19 cellular contexts compared by ENCODE assay signal in the genomic region with DNA sequence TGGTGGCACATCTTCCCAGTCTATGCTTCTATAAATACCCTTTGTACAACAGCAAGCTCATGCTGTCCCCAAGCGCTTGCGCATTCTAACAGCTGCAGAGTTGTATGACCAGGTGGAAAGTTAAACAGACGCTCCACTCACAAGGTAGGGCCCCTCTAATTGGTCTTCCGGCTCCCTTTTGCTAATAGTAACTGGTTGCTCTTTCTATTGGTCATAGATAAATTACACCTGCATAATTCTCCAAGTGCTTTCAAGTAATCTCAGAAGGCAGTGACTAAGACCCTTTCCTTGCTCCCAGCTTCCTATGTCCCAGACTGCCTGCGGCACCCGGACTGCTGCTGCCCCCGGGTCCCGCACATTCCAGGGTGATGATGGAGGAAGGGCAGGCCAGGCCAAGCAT. TPM values are rescaled to one million over a fixed set of nuclear protein-coding genes. Genes with fewer than 3 reads are reported as not detected.
DNase-seq lines count a peak whose midpoint lies in the region; ATAC-seq, FAIRE-seq and TF ChIP-seq lines count a peak whose summit lies in the region.
"Had no signal": no experiment of that assay in that cellular context is flagged by ENCODE, and none has a peak within 500 bp of the region (broad histone marks: within the 10 kb centered on the region; RNA-seq: fewer than 3 reads in every experiment).

No MANE protein-coding gene starts in this region.

- no peak overlapping the region for H3K9ac ChIP-seq in kidney (ENCODE audit: low read length in 2 of 2)

- H3K4me1 ChIP-seq in kidney (ENCODE audit: control insufficient read depth in 1 of 2, insufficient read depth in 1 of 2, low read depth in 1 of 2, low read length in 2 of 2): peaks cover 13 to 19% of the 10 kb centered on the region in 2 donors

- H3K4me3 ChIP-seq in kidney (ENCODE audit: low read length in 2 of 2): no peak overlapping the region
- H3K4me3 ChIP-seq: thyroid gland had no signal

- no peaks in the 10 kb centered on the region for H3K36me3 Mint-ChIP-seq in activated T-helper 1 cell treated with anti-CD3 and anti-CD28 coated beads, Interleukin-12 subunit alpha, Interleukin-12 subunit beta, Interleukin-2, Interleukin-4 antibody, amounts not matched to agents 30 ng/mL and 10 ng/mL and 1 ng/mL, durations not matched to agents 14 hours and 24 hours and 36 hours (ENCODE audit: low read depth)
- H3K36me3 Mint-ChIP-seq: activated naive CD4-positive, alpha-beta T cell treated with anti-CD3 and anti-CD28 coated beads, Interleukin-2, amount 10 ng/mL, durations not matched to agents 7 days and 5 days; stimulated activated memory B cell treated with anti-CD40 and anti-IgM and Interleukin-4, amounts not matched to agents 10 μg/mL and 1 μg/mL and 100 μg/mL, for 72 hours; T-cell had no signal

- peaks cover 10% of the 10 kb centered on the region for H3K4me1 Mint-ChIP-seq in activated T-helper 1 cell treated with anti-CD3 and anti-CD28 coated beads, Interleukin-12 subunit alpha, Interleukin-12 subunit beta, Interleukin-2, Interleukin-4 antibody, amounts not matched to agents 30 ng/mL and 10 ng/mL and 1 ng/mL, durations not matched to agents 14 hours and 24 hours and 36 hours (ENCODE audit: low read depth)
- H3K4me1 Mint-ChIP-seq: stimulated activated memory B cell treated with anti-CD40 and anti-IgM and Interleukin-4, amounts not matched to agents 10 μg/mL and 1 μg/mL and 100 μg/mL, for 72 hours had no signal

- H3K9me3 Mint-ChIP-seq in activated T-helper 1 cell treated with anti-CD3 and anti-CD28 coated beads, Interleukin-12 subunit alpha, Interleukin-12 subunit beta, Interleukin-2, Interleukin-4 antibody, amounts not matched to agents 30 ng/mL and 10 ng/mL and 1 ng/mL, durations not matched to agents 14 hours and 24 hours and 36 hours: no peaks in the 10 kb centered on the region
- H3K9me3 Mint-ChIP-seq: activated naive CD4-positive, alpha-beta T cell treated with anti-CD3 and anti-CD28 coated beads, Interleukin-2, amount 10 ng/mL, durations not matched to agents 7 days and 5 days; endodermal cell; stimulated activated memory B cell treated with anti-CD40 and anti-IgM and Interleukin-4, amounts not matched to agents 10 μg/mL and 1 μg/mL and 100 μg/mL, for 72 hours; T-cell had no signal

- no peak overlapping the region for H3K27ac Mint-ChIP-seq in activated T-helper 1 cell treated with anti-CD3 and anti-CD28 coated beads, Interleukin-12 subunit alpha, Interleukin-12 subunit beta, Interleukin-2, Interleukin-4 antibody, amounts not matched to agents 30 ng/mL and 10 ng/mL and 1 ng/mL, durations not matched to agents 14 hours and 24 hours and 36 hours
- H3K27ac Mint-ChIP-seq: activated naive CD4-positive, alpha-beta T cell treated with anti-CD3 and anti-CD28 coated beads, Interleukin-2, amount 10 ng/mL, durations not matched to agents 7 days and 5 days; endodermal cell; stimulated activated memory B cell treated with anti-CD40 and anti-IgM and Interleukin-4, amounts not matched to agents 10 μg/mL and 1 μg/mL and 100 μg/mL, for 72 hours; T-cell had no signal

- no peak for FAIRE-seq in kidney (lab: Jason Lieb, UNC)

- no peaks in the 10 kb centered on the region for H3K36me3 ChIP-seq in kidney (ENCODE audit: control insufficient read depth in 1 of 2, insufficient read depth in 2 of 2, low read length in 2 of 2)
- H3K36me3 ChIP-seq: thyroid gland had no signal

- H3K27ac ChIP-seq in kidney (ENCODE audit: low read depth in 2 of 2, low read length in 2 of 2): no peak overlapping the region
- H3K27ac ChIP-seq: C4-2B, thyroid gland had no signal

- no peak for ATAC-seq in HG03025 (IDR thresholded peaks at IDR 0.05; ENCODE audit: low FRiP score, unreplicated experiment)
- ATAC-seq in GM21619 (IDR thresholded peaks at IDR 0.05; ENCODE audit: unreplicated experiment): no peak
- ATAC-seq: T-cell had no signal

- DNase-seq in NCI-H748 (lab: John Stamatoyannopoulos, UW; ENCODE audit: unreplicated experiment) (peak; percentile 70), NCI-H748 treated with DMSO at 0.1 percent for 48 hours (lab: John Stamatoyannopoulos, UW) (no peak), SHP77 treated with DMSO at 0.1 percent for 48 hours (lab: John Stamatoyannopoulos, UW) (peak; percentile 44), left kidney (ENCODE audit: low read depth, low spot score) (peak; percentile 58), kidney (no peak)
- DNase-seq in activated T-helper 1 cell treated with anti-CD3 and anti-CD28 coated beads, Interleukin-12 subunit alpha, Interleukin-12 subunit beta, Interleukin-2, Interleukin-4 antibody, amounts not matched to agents 30 ng/mL and 10 ng/mL and 1 ng/mL, durations not matched to agents 14 hours and 24 hours and 36 hours (ENCODE audit: low spot score): no peak
- DNase-seq: activated CD4-positive, alpha-beta T cell treated with anti-CD3 and anti-CD28 coated beads, Interleukin-2, amount 50 U/mL, for 48 hours; activated naive CD4-positive, alpha-beta T cell treated with anti-CD3 and anti-CD28 coated beads, Interleukin-2, amount 10 ng/mL, durations not matched to agents 7 days and 5 days; endodermal cell; head of caudate nucleus; mesendoderm; NCI-H2227 treated with DMSO at 0.1 percent for 48 hours; stimulated activated CD4-positive, alpha-beta T cell treated with anti-CD3 and anti-CD28 coated beads, Interleukin-15, amount 100 ng/mL, for 24 hours; T-cell; thyroid gland had no signal

- TF ChIP-seq CTCF in kidney (IDR thresholded peaks at IDR 0.05; ENCODE audit: borderline replicate concordance, extremely low read depth, insufficient read depth): no peak

- peaks cover 16% of the 10 kb centered on the region for H3K27me3 Mint-ChIP-seq in activated T-helper 1 cell treated with anti-CD3 and anti-CD28 coated beads, Interleukin-12 subunit alpha, Interleukin-12 subunit beta, Interleukin-2, Interleukin-4 antibody, amounts not matched to agents 30 ng/mL and 10 ng/mL and 1 ng/mL, durations not matched to agents 14 hours and 24 hours and 36 hours (ENCODE audit: insufficient read depth)

- no peak overlapping the region for H3K4me3 Mint-ChIP-seq in activated T-helper 1 cell treated with anti-CD3 and anti-CD28 coated beads, Interleukin-12 subunit alpha, Interleukin-12 subunit beta, Interleukin-2, Interleukin-4 antibody, amounts not matched to agents 30 ng/mL and 10 ng/mL and 1 ng/mL, durations not matched to agents 14 hours and 24 hours and 36 hours
- H3K4me3 Mint-ChIP-seq: activated naive CD4-positive, alpha-beta T cell treated with anti-CD3 and anti-CD28 coated beads, Interleukin-2, amount 10 ng/mL, durations not matched to agents 7 days and 5 days; endodermal cell; stimulated activated memory B cell treated with anti-CD40 and anti-IgM and Interleukin-4, amounts not matched to agents 10 μg/mL and 1 μg/mL and 100 μg/mL, for 72 hours; T-cell had no signal

- intact Hi-C loops in activated T-helper 1 cell treated with anti-CD3 and anti-CD28 coated beads, Interleukin-12 subunit alpha, Interleukin-12 subunit beta, Interleukin-2, Interleukin-4 antibody, amounts not matched to agents 30 ng/mL and 10 ng/mL and 1 ng/mL, durations not matched to agents 14 hours and 24 hours and 36 hours (cut with micrococcal nuclease): no loop called here
- intact Hi-C loops in kidney (cut with DNase I): loop anchor here (10.0 kb wide), 1 partner anchor 204 kb away; no protein-coding TSS in a partner anchor

- H3K9me3 ChIP-seq in kidney (ENCODE audit: control insufficient read depth in 1 of 2, low read length in 2 of 2): no peaks in the 10 kb centered on the region
- H3K9me3 ChIP-seq: thyroid gland had no signal

RNA-seq across cellular contexts. Expression of a gene that starts 6.1 kb away (rescaled TPM):
- 0.44 and 0.47 TPM in 2 replicates for total RNA-seq in activated T-helper 1 cell treated with anti-CD3 and anti-CD28 coated beads, Interleukin-12 subunit alpha, Interleukin-12 subunit beta, Interleukin-2, Interleukin-4 antibody, amounts not matched to agents 30 ng/mL and 10 ng/mL and 1 ng/mL, durations not matched to agents 14 hours and 24 hours and 36 hours
- total RNA-seq in kidney: 81.6 TPM
- polyA plus RNA-seq in kidney (ENCODE audit: insufficient read depth, low read depth, low replicate concordance): 62.4 TPM

Comparison
In these comparisons a context has a peak if more than half of its experiments do, and no peak if none do; other contexts are left out.
1. DNase-seq: peak in NCI-H748 (single experiment), SHP77 treated with DMSO at 0.1 percent for 48 hours (single experiment) and left kidney (single experiment); none in NCI-H748 treated with DMSO at 0.1 percent for 48 hours (single experiment), activated T-helper 1 cell treated with anti-CD3 and anti-CD28 coated beads, Interleukin-12 subunit alpha, Interleukin-12 subunit beta, Interleukin-2, Interleukin-4 antibody, amounts not matched to agents 30 ng/mL and 10 ng/mL and 1 ng/mL, durations not matched to agents 14 hours and 24 hours and 36 hours (single experiment) and kidney (single experiment).
2. RNA of a gene that starts 6.1 kb away (total RNA-seq): 81.6 TPM in kidney (single experiment); 0.44 to 0.47 TPM in activated T-helper 1 cell treated with anti-CD3 and anti-CD28 coated beads, Interleukin-12 subunit alpha, Interleukin-12 subunit beta, Interleukin-2, Interleukin-4 antibody, amounts not matched to agents 30 ng/mL and 10 ng/mL and 1 ng/mL, durations not matched to agents 14 hours and 24 hours and 36 hours; every median in the first group is over 10 times any median in the second.